In genomic region chr20:20052074-20052970, GRCh38 we compare ENCODE assay signal across 1 cellular context.
TF ChIP-seq lines count a peak whose summit lies in the region.

Gene CFAP61, plus strand, starts transcription at chr20:20052532. Its CDS starts 4,122 bp downstream, at chr20:20056654.
Gene CRNKL1, minus strand, starts transcription at chr20:20052466. Its CDS starts 124 bp downstream, at chr20:20052342.

TF ChIP-seq in GM23338, 12 proteins besides CTCF, POLR2A, EP300 and RAD21 (continued from another document):
- TF ChIP-seq ZNF462 (CRISPR knock-in tag; IDR thresholded peaks at IDR 0.05) = no peak
